Comparison of ENCODE assay signal across 1 cellular context in the genomic region with DNA sequence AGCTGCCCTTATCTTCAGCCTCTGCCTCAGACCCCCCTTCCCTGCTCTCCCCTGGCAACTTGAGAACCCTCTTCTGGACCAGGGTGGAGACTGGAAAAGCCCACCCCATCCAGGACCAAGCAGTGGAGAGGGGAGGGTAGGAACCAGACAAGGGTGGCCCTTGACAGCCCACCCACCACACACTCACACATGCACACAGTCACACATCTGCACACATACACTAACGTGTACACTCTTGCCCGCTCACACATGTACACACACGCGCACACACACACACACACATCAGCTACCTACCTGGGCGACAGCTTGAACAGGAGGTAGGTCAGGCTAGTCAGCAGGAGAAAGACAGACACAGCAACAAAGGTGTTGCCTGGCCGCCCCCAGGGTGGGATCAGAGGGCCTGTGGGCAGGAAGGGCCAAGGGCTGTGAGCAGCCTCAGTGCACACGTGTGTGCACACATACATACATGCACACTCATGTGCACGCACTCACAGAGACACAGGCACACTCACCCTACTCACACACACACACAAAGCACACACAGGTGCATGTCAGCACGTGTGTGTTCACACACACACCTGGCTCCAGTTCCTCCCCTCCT.
TF ChIP-seq lines count a peak whose summit lies in the region.

No MANE protein-coding gene starts in this region.

TF ChIP-seq in H1, 55 proteins besides CTCF, POLR2A, EP300 and RAD21:
- TF ChIP-seq GTF2F1 (IDR thresholded peaks at IDR 0.05; ENCODE audit: borderline replicate concordance, low read depth, low read length) = no peak
